ENCODE assay signal across 6 cellular contexts in the genomic region with DNA sequence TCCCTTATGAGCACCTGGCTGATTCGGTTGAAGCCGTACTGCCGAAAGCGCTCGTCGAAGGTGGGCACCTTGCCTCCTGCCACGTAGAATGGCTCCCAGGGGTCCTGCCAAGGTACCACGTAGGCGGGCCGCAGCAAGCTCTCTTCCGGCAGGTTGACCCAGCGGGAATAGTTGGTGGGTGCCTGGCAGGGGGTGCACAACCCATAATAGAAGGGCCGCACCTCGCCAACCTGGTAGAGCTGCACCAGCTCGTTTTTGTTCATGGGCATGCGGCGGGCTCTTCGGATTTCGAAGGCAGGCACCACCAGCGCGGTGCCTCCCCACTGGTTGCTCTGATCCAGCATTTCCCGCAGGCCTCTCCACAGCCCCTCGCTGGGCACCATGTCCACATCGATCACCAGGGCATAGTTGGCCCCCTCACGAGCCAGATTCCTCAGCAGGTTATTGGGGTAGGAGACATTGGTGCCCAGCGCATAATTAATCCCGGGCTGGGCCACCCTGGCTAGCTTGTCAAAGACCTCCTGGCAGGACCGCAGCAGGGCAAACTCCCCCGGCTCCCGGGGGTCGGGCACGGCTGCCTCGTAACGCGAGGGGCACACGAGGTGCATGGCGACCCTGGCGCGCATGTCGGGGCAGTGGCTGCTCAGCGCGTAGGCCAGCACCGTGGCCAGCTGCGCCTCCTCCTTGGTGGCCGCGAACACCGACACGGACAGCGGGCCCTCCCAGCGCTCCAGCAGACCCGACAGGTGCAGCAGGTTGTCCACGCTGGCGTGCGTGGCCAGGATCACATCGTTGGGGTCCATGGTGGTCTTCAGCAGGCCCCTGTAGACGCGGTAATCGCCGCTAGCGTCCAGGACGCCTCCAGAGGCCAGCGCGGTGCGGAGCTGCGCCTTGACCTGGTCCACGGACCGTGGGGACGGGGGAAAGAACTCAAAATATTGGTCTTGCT. TPM values are rescaled to one million over a fixed set of nuclear protein-coding genes. Genes with fewer than 3 reads are reported as not detected.
DNase-seq lines count a peak whose midpoint lies in the region; ATAC-seq and TF ChIP-seq lines count a peak whose summit lies in the region.

No MANE protein-coding gene starts in this region.

- no peaks in the 10 kb centered on the region for H3K9me3 ChIP-seq in CD8-positive, alpha-beta memory T cell (ENCODE audit: low read length)
- H3K9me3 ChIP-seq in T-helper 17 cell (ENCODE audit: control insufficient read depth, low read length, poor library complexity, severe bottlenecking) = no peaks in the 10 kb centered on the region

- no peaks in the 10 kb centered on the region for H3K27me3 ChIP-seq in CD8-positive, alpha-beta memory T cell (ENCODE audit: insufficient read depth, low read length, poor library complexity, severe bottlenecking)

- H3K4me1 Mint-ChIP-seq in CD8-positive, alpha-beta memory T cell = peaks cover 39 to 59% (median 47%) of the 10 kb centered on the region in 3 donors
- peaks cover 38% of the 10 kb centered on the region for H3K4me1 Mint-ChIP-seq in T-helper 17 cell

- peak overlapping the region; percentile 96 to 100 (median 97) for H3K4me3 Mint-ChIP-seq in CD8-positive, alpha-beta memory T cell
- peak overlapping the region; percentile 72 for H3K4me3 Mint-ChIP-seq in T-helper 17 cell

- peaks cover 0 to 10% of the 10 kb centered on the region in 2 donors for H3K27me3 Mint-ChIP-seq in CD8-positive, alpha-beta memory T cell
- no peaks in the 10 kb centered on the region for H3K27me3 Mint-ChIP-seq in T-helper 17 cell

- peaks cover 45% of the 10 kb centered on the region for H3K4me1 ChIP-seq in CD8-positive, alpha-beta memory T cell (ENCODE audit: insufficient read depth, low read length)

- H3K4me3 ChIP-seq in CD8-positive, alpha-beta memory T cell (ENCODE audit: low read length) = peak overlapping the region; percentile 87

- CTCF ChIA-PET in CD8-positive, alpha-beta memory T cell (lab: Charles Lee) = interaction anchor here (0.6 to 2.2 kb wide), 6 partner anchors 29 to 635 kb away, joined by 3 to 13 read pairs (median 5); a partner anchor contains a TSS

- TF ChIP-seq POLR2A in GM18505 (IDR thresholded peaks at IDR 0.05; ENCODE audit: borderline replicate concordance, extremely low read depth, insufficient read depth, insufficient read length) = no peak

- peak overlapping the region; percentile 70 for H3K27ac ChIP-seq in CD8-positive, alpha-beta memory T cell (ENCODE audit: low read depth, low read length)

- peak in 1 of 5 donors; percentile 44 for DNase-seq in CD8-positive, alpha-beta memory T cell
- no peak for DNase-seq in T-helper 17 cell
- DNase-seq in kidney tubule cell (ENCODE audit: low spot score) = peak; percentile 28

- ATAC-seq in T-helper 17 cell = no peak
- no peak for ATAC-seq in GM18519 (IDR thresholded peaks at IDR 0.05; ENCODE audit: low FRiP score, unreplicated experiment)
- no peak for ATAC-seq in GM18505 (IDR thresholded peaks at IDR 0.05; ENCODE audit: unreplicated experiment)
- ATAC-seq in GM19397 (IDR thresholded peaks at IDR 0.05; ENCODE audit: unreplicated experiment) = no peak

- POLR2A ChIA-PET in CD8-positive, alpha-beta memory T cell (lab: Charles Lee) = interaction anchor here (0.6 to 1.8 kb wide), 6 partner anchors 20 to 58 kb away, joined by 3 to 13 read pairs (median 6); a partner anchor contains a TSS

- peak overlapping the region; percentile 38 to 99 (median 96) for H3K27ac Mint-ChIP-seq in CD8-positive, alpha-beta memory T cell
- H3K27ac Mint-ChIP-seq in T-helper 17 cell = peak overlapping the region; percentile 98

- peaks cover 3 to 29% (median 4%) of the 10 kb centered on the region in 3 donors for H3K36me3 Mint-ChIP-seq in CD8-positive, alpha-beta memory T cell
- peaks cover 5% of the 10 kb centered on the region for H3K36me3 Mint-ChIP-seq in T-helper 17 cell (ENCODE audit: low read depth)

- peaks cover 0 to 4% (median 0%) of the 10 kb centered on the region in 5 donors for H3K9me3 Mint-ChIP-seq in CD8-positive, alpha-beta memory T cell

- H3K36me3 ChIP-seq in CD8-positive, alpha-beta memory T cell (ENCODE audit: insufficient read depth, low read length) = peaks cover 2% of the 10 kb centered on the region

RNA-seq across cellular contexts. Expression of a gene that starts 0.7 kb away (rescaled TPM):
- 10 to 100 TPM; 11.1 to 13.0 TPM for total RNA-seq in CD8-positive, alpha-beta memory T cell
- 13.3 TPM for polyA plus RNA-seq in CD8-positive, alpha-beta memory T cell
- total RNA-seq in T-helper 17 cell = 1 to 10 TPM; 2.4 to 2.8 TPM

RNA-seq across cellular contexts. Expression of a gene that starts 1.8 kb away (rescaled TPM):
- total RNA-seq in CD8-positive, alpha-beta memory T cell = 10 to 100 TPM; 66.1 to 66.5 TPM
- polyA plus RNA-seq in CD8-positive, alpha-beta memory T cell = 76.4 TPM
- total RNA-seq in T-helper 17 cell = 10 to 100 TPM; 44.3 to 53.9 TPM

RNA-seq across cellular contexts. Expression of a gene that starts 10.5 kb away (rescaled TPM):
- 1 to 10 TPM; 1.5 to 1.7 TPM for total RNA-seq in CD8-positive, alpha-beta memory T cell
- 2.3 TPM for polyA plus RNA-seq in CD8-positive, alpha-beta memory T cell
- total RNA-seq in T-helper 17 cell = 1 to 10 TPM; 1.9 to 3.4 TPM

RNA-seq across cellular contexts. Expression of a gene that starts 24.8 kb away (rescaled TPM):
- total RNA-seq in CD8-positive, alpha-beta memory T cell = 1 to 10 TPM; 7.9 to 8.5 TPM
- 1.9 TPM for polyA plus RNA-seq in CD8-positive, alpha-beta memory T cell
- 1 to 10 TPM; 5.4 TPM for total RNA-seq in T-helper 17 cell

RNA-seq across cellular contexts. Expression of a gene that starts 29.9 kb away (rescaled TPM):
- total RNA-seq in CD8-positive, alpha-beta memory T cell = 1 to 10 TPM; 2.9 to 3.1 TPM
- 18.9 TPM for polyA plus RNA-seq in CD8-positive, alpha-beta memory T cell
- not detected for total RNA-seq in T-helper 17 cell
